In genomic region chr2:98020516-98020915, GRCh38 we compare ENCODE assay signal across 16 cellular contexts.
"Had no signal": no experiment of that assay in that cellular context is flagged by ENCODE, and none has a peak within 500 bp of the region (broad histone marks: within the 10 kb centered on the region; RNA-seq: fewer than 3 reads in every experiment).

No MANE protein-coding gene starts in this region.

- DNase-seq: central memory CD4-positive, alpha-beta T cell; cortex of kidney; effector memory CD4-positive, alpha-beta T cell; foreskin fibroblast; mesendoderm; naive thymus-derived CD8-positive, alpha-beta T cell; stimulated activated CD4-positive, alpha-beta T cell treated with anti-CD3 and anti-CD28 coated beads, Interleukin-2, amount 100 ng/mL, for 48 hours; tibial artery had no signal

- H3K9me3 ChIP-seq: gastroesophageal sphincter, neutrophil, tibial artery had no signal

- H3K36me3 Mint-ChIP-seq: naive thymus-derived CD8-positive, alpha-beta T cell had no signal

- H3K4me1 ChIP-seq: gastroesophageal sphincter had no signal

- H3K27ac ChIP-seq: gastroesophageal sphincter, hepatocyte, neutrophil, tibial artery had no signal

- H3K27ac Mint-ChIP-seq: naive thymus-derived CD8-positive, alpha-beta T cell; stimulated activated naive CD8-positive, alpha-beta T cell treated with anti-CD3 and anti-CD28 coated beads, Interleukin-15, Interleukin-2, amounts not matched to agents 100 ng/mL and 50 ng/mL, for 24 hours had no signal

- ATAC-seq: esophagus mucosa; gastroesophageal sphincter; naive thymus-derived CD8-positive, alpha-beta T cell had no signal

- H3K4me3 Mint-ChIP-seq: naive thymus-derived CD8-positive, alpha-beta T cell; stimulated activated naive CD8-positive, alpha-beta T cell treated with anti-CD3 and anti-CD28 coated beads, Interleukin-15, Interleukin-2, amounts not matched to agents 100 ng/mL and 50 ng/mL, for 24 hours had no signal

- H3K9me3 Mint-ChIP-seq: naive thymus-derived CD8-positive, alpha-beta T cell; stimulated activated naive CD8-positive, alpha-beta T cell treated with anti-CD3 and anti-CD28 coated beads, Interleukin-15, Interleukin-2, amounts not matched to agents 100 ng/mL and 50 ng/mL, for 24 hours had no signal

- H3K4me3 ChIP-seq: dorsolateral prefrontal cortex, gastroesophageal sphincter, hepatocyte, smooth muscle cell, tibial artery had no signal

- FAIRE-seq: endometrium had no signal

- H3K27me3 ChIP-seq: dorsolateral prefrontal cortex, gastroesophageal sphincter, hepatocyte, neutrophil, tibial artery had no signal

- H3K36me3 ChIP-seq: gastroesophageal sphincter, neutrophil, tibial artery had no signal
